12 cellular contexts compared by ENCODE assay signal in the genomic region with DNA sequence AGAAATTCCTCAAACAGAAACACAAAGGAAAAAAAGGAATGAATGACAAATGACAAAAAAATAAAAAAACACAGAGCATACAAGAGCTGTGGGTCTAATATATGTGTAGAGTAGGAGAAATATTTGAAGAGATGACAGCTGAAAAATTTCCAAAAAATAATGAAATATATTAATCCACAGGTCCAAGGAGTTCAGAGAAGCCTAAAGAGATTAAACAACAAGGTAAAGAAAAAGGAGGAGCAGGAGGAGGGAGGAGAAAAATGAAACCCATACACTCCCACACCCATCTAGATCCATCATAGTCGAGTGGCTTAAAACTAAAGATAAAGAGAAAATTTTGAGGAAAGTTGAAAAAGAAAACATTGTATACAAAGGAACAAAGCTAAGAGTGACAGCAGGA.
DNase-seq lines count a peak whose midpoint lies in the region; ATAC-seq and TF ChIP-seq lines count a peak whose summit lies in the region.
"Had no signal": no experiment of that assay in that cellular context is flagged by ENCODE, and none has a peak within 500 bp of the region (broad histone marks: within the 10 kb centered on the region; RNA-seq: fewer than 3 reads in every experiment).

No MANE protein-coding gene starts in this region.

- H3K4me3 Mint-ChIP-seq in mesothelial cell of epicardium, result no peak overlapping the region
- no peak overlapping the region for H3K4me3 Mint-ChIP-seq in stimulated activated memory B cell treated with anti-CD40 and anti-IgM and Interleukin-4, amounts not matched to agents 10 μg/mL and 1 μg/mL and 100 μg/mL, for 72 hours
- H3K4me3 Mint-ChIP-seq: CD4-positive, alpha-beta T cell; H9 had no signal

- peak overlapping the region; percentile 84 for H3K27ac Mint-ChIP-seq in mesothelial cell of epicardium
- peak overlapping the region; percentile 23 for H3K27ac Mint-ChIP-seq in stimulated activated memory B cell treated with anti-CD40 and anti-IgM and Interleukin-4, amounts not matched to agents 10 μg/mL and 1 μg/mL and 100 μg/mL, for 72 hours
- H3K27ac Mint-ChIP-seq: CD4-positive, alpha-beta T cell; H9 had no signal

- H3K27me3 Mint-ChIP-seq in mesothelial cell of epicardium (ENCODE audit: low read depth), result no peaks in the 10 kb centered on the region
- H3K27me3 Mint-ChIP-seq in stimulated activated memory B cell treated with anti-CD40 and anti-IgM and Interleukin-4, amounts not matched to agents 10 μg/mL and 1 μg/mL and 100 μg/mL, for 72 hours, result no peaks in the 10 kb centered on the region
- H3K27me3 Mint-ChIP-seq: CD4-positive, alpha-beta T cell had no signal

- DNase-seq in NCI-H226 (peak; percentile 32), mesothelial cell of epicardium (ENCODE audit: low spot score in 2 of 2, unreplicated experiment in 2 of 2) (no peak), foreskin fibroblast (no peak), NCI-H748 (lab: John Stamatoyannopoulos, UW; ENCODE audit: unreplicated experiment) (no peak)
- DNase-seq: ACHN; CD4-positive, alpha-beta T cell; DMS79 treated with DMSO at 0.1 percent for 48 hours; H9 had no signal

- H3K4me3 ChIP-seq in foreskin fibroblast (ENCODE audit: low read depth in 1 of 2, low read length in 2 of 2), result no peak overlapping the region
- H3K4me3 ChIP-seq: GM12878, K562 had no signal

- no peak for TF ChIP-seq CTCF in mesothelial cell of epicardium (IDR thresholded peaks at IDR 0.05; ENCODE audit: unreplicated experiment)
- no peak for TF ChIP-seq CTCF in foreskin fibroblast (IDR thresholded peaks at IDR 0.05; ENCODE audit: low read depth, low read length)

- peaks cover 43% of the 10 kb centered on the region for H3K4me1 Mint-ChIP-seq in mesothelial cell of epicardium
- H3K4me1 Mint-ChIP-seq in stimulated activated memory B cell treated with anti-CD40 and anti-IgM and Interleukin-4, amounts not matched to agents 10 μg/mL and 1 μg/mL and 100 μg/mL, for 72 hours, result peaks cover 22% of the 10 kb centered on the region

- peaks cover 27% of the 10 kb centered on the region for H3K9me3 Mint-ChIP-seq in mesothelial cell of epicardium
- peaks cover 5% of the 10 kb centered on the region for H3K9me3 Mint-ChIP-seq in stimulated activated memory B cell treated with anti-CD40 and anti-IgM and Interleukin-4, amounts not matched to agents 10 μg/mL and 1 μg/mL and 100 μg/mL, for 72 hours

- ATAC-seq in stimulated activated memory B cell treated with anti-CD40 and anti-IgM and Interleukin-4, amounts not matched to agents 10 μg/mL and 1 μg/mL and 100 μg/mL, for 72 hours, result no peak
- ATAC-seq in GM19023 (IDR thresholded peaks at IDR 0.05; ENCODE audit: unreplicated experiment), result no peak
- ATAC-seq: GM12878, K562 had no signal

- peaks cover 18% of the 10 kb centered on the region for H3K36me3 Mint-ChIP-seq in mesothelial cell of epicardium
- peaks cover 10% of the 10 kb centered on the region for H3K36me3 Mint-ChIP-seq in stimulated activated memory B cell treated with anti-CD40 and anti-IgM and Interleukin-4, amounts not matched to agents 10 μg/mL and 1 μg/mL and 100 μg/mL, for 72 hours
